In the genomic region with DNA sequence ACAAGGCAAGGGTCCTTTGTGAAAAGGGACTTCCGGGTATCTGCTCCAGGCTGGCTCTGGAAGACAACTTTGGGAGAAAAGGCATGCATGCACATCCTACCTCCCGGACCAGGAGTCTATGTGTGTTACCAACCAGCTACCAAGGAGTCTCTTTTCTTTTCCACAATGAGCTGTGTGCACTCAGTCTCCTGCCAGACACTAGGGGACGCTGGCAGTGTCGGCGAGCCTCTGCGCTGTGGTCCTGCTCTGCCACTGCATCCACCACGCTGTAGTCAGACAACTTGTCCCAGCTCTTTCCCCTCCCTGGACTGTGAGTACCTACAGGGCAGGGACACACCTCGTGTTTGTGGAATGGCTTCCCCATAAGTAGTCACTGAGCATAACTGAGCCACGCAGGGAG, we compare ENCODE assay signal across 8 cellular contexts. TPM values are rescaled to one million over a fixed set of nuclear protein-coding genes. Genes with fewer than 3 reads are reported as not detected.
DNase-seq lines count a peak whose midpoint lies in the region; ATAC-seq and TF ChIP-seq lines count a peak whose summit lies in the region.

No MANE protein-coding gene starts in this region.

- DNase-seq in AG20443 (ENCODE audit: low spot score) (peak; percentile 67), H7 (peak; percentile 90), Peyer's patch (peak in 2 of 3 donors; percentile 62 to 67), astrocyte of the hippocampus (ENCODE audit: low read depth, low spot score) (peak; percentile 74), kidney tubule cell (ENCODE audit: low spot score) (peak; percentile 49), tibial nerve (ENCODE audit: low spot score in 2 of 2) (no peak)

- H3K9me3 ChIP-seq in Peyer's patch (no peaks in the 10 kb centered on the region), tibial nerve (no peaks in the 10 kb centered on the region)

- 10% methylated on average over 9 of the region's 9 CpGs for WGBS in tibial nerve, 2 donors

- TF ChIP-seq POLR2A in Peyer's patch (IDR thresholded peaks at IDR 0.05) (no peak), tibial nerve (IDR thresholded peaks at IDR 0.05) (no peak)

- TF ChIP-seq EP300 in tibial nerve (IDR thresholded peaks at IDR 0.05), result no peak

- H3K4me1 ChIP-seq in Peyer's patch (peaks cover 0 to 5% (median 0%) of the 10 kb centered on the region in 4 donors), tibial nerve (peaks cover 0 to 6% (median 2%) of the 10 kb centered on the region in 4 donors)

- ATAC-seq in GM18907 (IDR thresholded peaks at IDR 0.05; ENCODE audit: unreplicated experiment) (no peak), GM18498 (IDR thresholded peaks at IDR 0.05; ENCODE audit: unreplicated experiment) (no peak)

- H3K36me3 ChIP-seq in H7 (replicated peaks; ENCODE audit: control insufficient read depth, insufficient read depth, low read length) (no peaks in the 10 kb centered on the region), Peyer's patch (no peaks in the 10 kb centered on the region), tibial nerve (no peaks in the 10 kb centered on the region)

- H3K27me3 ChIP-seq in H7 (ENCODE audit: control insufficient read depth, insufficient read depth, low read length) (no peaks in the 10 kb centered on the region; the same call in 1 of the 2 replicates), Peyer's patch (no peaks in the 10 kb centered on the region), tibial nerve (no peaks in the 10 kb centered on the region)

- peak in 4 of 6 experiments; percentile 41 to 73 (median 51) for TF ChIP-seq CTCF in Peyer's patch (IDR thresholded peaks at IDR 0.05)
- peak in 3 of 5 experiments; percentile 16 to 43 (median 17) for TF ChIP-seq CTCF in tibial nerve (IDR thresholded peaks at IDR 0.05)

- H3K27ac ChIP-seq in Peyer's patch (no peak overlapping the region), tibial nerve (no peak overlapping the region)

- H3K4me3 ChIP-seq in H7 (ENCODE audit: insufficient read depth, low read depth, low read length) (no peak overlapping the region), Peyer's patch (no peak overlapping the region), tibial nerve (no peak overlapping the region)

RNA-seq across cellular contexts. Expression of gene SSR2, which starts 5.1 kb away (rescaled TPM):
- total RNA-seq in H7 (2014; rRNA removed; shearing (Covaris generic)), result 427 and 445 TPM in 2 replicates
- 100 to 1,000 TPM; 133 to 269 (median 202) TPM for total RNA-seq in Peyer's patch
- 100 to 1,000 TPM; 172 to 236 (median 212) TPM for total RNA-seq in tibial nerve

RNA-seq across cellular contexts. Expression of gene UBQLN4, which starts 27.7 kb away (rescaled TPM):
- total RNA-seq in H7 (2014; rRNA removed; shearing (Covaris generic)), result 64.6 and 66.3 TPM in 2 replicates
- 10 to 100 TPM; 16.3 to 22.5 (median 21.4) TPM for total RNA-seq in Peyer's patch
- total RNA-seq in tibial nerve, result 10 to 100 TPM; 19.5 to 32.1 (median 22.8) TPM

RNA-seq across cellular contexts. Expression of gene LAMTOR2, which starts 28.7 kb away (rescaled TPM):
- total RNA-seq in H7 (2014; rRNA removed; shearing (Covaris generic)), result 58.0 and 74.1 TPM in 2 replicates
- total RNA-seq in Peyer's patch, result 10 to 100 TPM; 40.4 to 75.5 (median 54.1) TPM
- 10 to 100 TPM; 32.6 to 51.8 (median 47.8) TPM for total RNA-seq in tibial nerve

RNA-seq across cellular contexts. Expression of gene RAB25, which starts 35.1 kb away (rescaled TPM):
- 18.3 and 27.6 TPM in 2 replicates for total RNA-seq in H7 (2014; rRNA removed; shearing (Covaris generic))
- total RNA-seq in Peyer's patch (100 to 1,000 TPM in 3 of 4 donors, 10 to 100 TPM in 1; 96.6 to 188 (median 146) TPM), tibial nerve (not detected)

RNA-seq across cellular contexts. Expression of gene ARHGEF2, which starts 47.5 kb away (rescaled TPM):
- total RNA-seq in H7 (2014; rRNA removed; shearing (Covaris generic)), result 97.1 and 104 TPM in 2 replicates
- total RNA-seq in Peyer's patch (100 to 1,000 TPM; 101 to 239 (median 149) TPM), tibial nerve (100 to 1,000 TPM; 105 to 195 (median 153) TPM)

Comparison
In these comparisons a context has a peak if more than half of its experiments do, and no peak if none do; other contexts are left out.
1. DNase-seq: peak in AG20443 (single experiment), H7 (single experiment), Peyer's patch (2 of 3), astrocyte of the hippocampus (single experiment) and kidney tubule cell (single experiment); none in tibial nerve (0 of 2).